In genomic region chr19:18487576-18488402, GRCh38 we compare ENCODE assay signal across 13 cellular contexts. TPM values are rescaled to one million over a fixed set of nuclear protein-coding genes. Genes with fewer than 3 reads are reported as not detected.
DNase-seq lines count a peak whose midpoint lies in the region; ATAC-seq and TF ChIP-seq lines count a peak whose summit lies in the region.
"Had no signal": no experiment of that assay in that cellular context is flagged by ENCODE, and none has a peak within 500 bp of the region (broad histone marks: within the 10 kb centered on the region; RNA-seq: fewer than 3 reads in every experiment).

No MANE protein-coding gene starts in this region.

- in situ Hi-C loops in HAP-1 (cut with MboI; ENCODE audit: low sequenced_read_pairs): no loop called here

- peaks cover 0 to 4% of the 10 kb centered on the region in 2 donors for H3K36me3 Mint-ChIP-seq in CD4-positive, alpha-beta memory T cell
- no peaks in the 10 kb centered on the region for H3K36me3 Mint-ChIP-seq in chondrocyte (ENCODE audit: low read depth)
- H3K36me3 Mint-ChIP-seq: activated CD8-positive, alpha-beta memory T cell treated with anti-CD3 and anti-CD28 coated beads, Interleukin-2, amount 10 ng/mL, durations not matched to agents 7 days and 5 days had no signal

- ATAC-seq in GM21619 (IDR thresholded peaks at IDR 0.05; ENCODE audit: unreplicated experiment): no peak
- ATAC-seq: activated CD8-positive, alpha-beta memory T cell treated with anti-CD3 and anti-CD28 coated beads, Interleukin-2, amount 10 ng/mL, durations not matched to agents 7 days and 5 days; stimulated activated memory B cell treated with anti-CD40 and anti-IgM and Interleukin-4, amounts not matched to agents 10 μg/mL and 1 μg/mL and 100 μg/mL, for 72 hours had no signal

- CTCF ChIA-PET in CD4-positive, alpha-beta memory T cell (lab: Charles Lee; ENCODE audit: partially characterized antibody): interaction anchor here (1.0 to 14.1 kb wide), 4 partner anchors 10 to 359 kb away, joined by 3 to 131 read pairs (median 4); partner anchors contain the start of gene ELL

- H3K27ac Mint-ChIP-seq in CD4-positive, alpha-beta memory T cell: peak overlapping the region; percentile 15 to 90 (median 80)
- H3K27ac Mint-ChIP-seq in chondrocyte (ENCODE audit: unreplicated experiment): peak overlapping the region; percentile 57
- H3K27ac Mint-ChIP-seq: stimulated activated memory B cell treated with anti-CD40 and anti-IgM and Interleukin-4, amounts not matched to agents 10 μg/mL and 1 μg/mL and 100 μg/mL, for 72 hours had no signal

- no peaks in the 10 kb centered on the region for H3K9me3 Mint-ChIP-seq in CD4-positive, alpha-beta memory T cell
- H3K9me3 Mint-ChIP-seq in chondrocyte (ENCODE audit: low read depth): no peaks in the 10 kb centered on the region
- H3K9me3 Mint-ChIP-seq: stimulated activated memory B cell treated with anti-CD40 and anti-IgM and Interleukin-4, amounts not matched to agents 10 μg/mL and 1 μg/mL and 100 μg/mL, for 72 hours had no signal

- TF ChIP-seq CTCF in chondrocyte (IDR thresholded peaks at IDR 0.05) (no peak), neutrophil (IDR thresholded peaks at IDR 0.05) (no peak)

- DNase-seq in CD4-positive, alpha-beta memory T cell: no peak
- DNase-seq in chondrocyte (ENCODE audit: low spot score) (no peak), HAP-1 (ENCODE audit: low spot score in 2 of 2) (no peak), HCEC 1CT (no peak)
- DNase-seq: activated CD8-positive, alpha-beta memory T cell treated with anti-CD3 and anti-CD28 coated beads, Interleukin-2, amount 10 ng/mL, durations not matched to agents 7 days and 5 days; NCI-H2107; NCI-H82; stimulated activated CD4-positive, alpha-beta T cell treated with anti-CD3 and anti-CD28 coated beads, Interleukin-4, amount 100 ng/mL, for 1 hour had no signal

- TF ChIP-seq RAD21 in Ishikawa (IDR thresholded peaks at IDR 0.05; ENCODE audit: low read depth): no peak

- no peak overlapping the region for H3K27ac ChIP-seq in CD4-positive, alpha-beta memory T cell (ENCODE audit: low read depth, low read length)
- peak overlapping the region; percentile 49 for H3K27ac ChIP-seq in neutrophil
- H3K27ac ChIP-seq: HL-60 had no signal

- peak overlapping the region in 3 of 8 donors; percentile 8 to 45 (median 21) for H3K4me3 Mint-ChIP-seq in CD4-positive, alpha-beta memory T cell
- no peak overlapping the region for H3K4me3 Mint-ChIP-seq in chondrocyte (ENCODE audit: unreplicated experiment)
- H3K4me3 Mint-ChIP-seq: activated CD8-positive, alpha-beta memory T cell treated with anti-CD3 and anti-CD28 coated beads, Interleukin-2, amount 10 ng/mL, durations not matched to agents 7 days and 5 days; stimulated activated memory B cell treated with anti-CD40 and anti-IgM and Interleukin-4, amounts not matched to agents 10 μg/mL and 1 μg/mL and 100 μg/mL, for 72 hours had no signal

- H3K4me1 ChIP-seq in CD4-positive, alpha-beta memory T cell (ENCODE audit: insufficient read depth, low read length): peaks cover 79% of the 10 kb centered on the region
- H3K4me1 ChIP-seq in neutrophil (ENCODE audit: control insufficient read depth in 1 of 2, insufficient read depth in 1 of 2, low read depth in 1 of 2, low read length in 1 of 2) (peaks cover 62 to 92% of the 10 kb centered on the region in 2 experiments), HAP-1 (no peaks in the 10 kb centered on the region)

- intact Hi-C loops in CD4-positive, alpha-beta memory T cell (cut with micrococcal nuclease): no loop called here

- POLR2A ChIA-PET in CD4-positive, alpha-beta memory T cell (lab: Charles Lee; ENCODE audit: partially characterized antibody): interaction anchor here (1.1 to 3.8 kb wide), 7 partner anchors 8 to 102 kb away, joined by 3 to 21 read pairs (median 4); no protein-coding TSS in a partner anchor

- no peaks in the 10 kb centered on the region for H3K27me3 ChIP-seq in CD4-positive, alpha-beta memory T cell (ENCODE audit: insufficient read depth, low read length)
- H3K27me3 ChIP-seq in neutrophil (no peaks in the 10 kb centered on the region), HAP-1 (ENCODE audit: low read depth) (no peaks in the 10 kb centered on the region)

- no peaks in the 10 kb centered on the region for H3K36me3 ChIP-seq in CD4-positive, alpha-beta memory T cell (ENCODE audit: insufficient read depth, low read length)
- H3K36me3 ChIP-seq in neutrophil (no peaks in the 10 kb centered on the region), HAP-1 (replicated peaks) (no peaks in the 10 kb centered on the region)

- peaks cover 31 to 94% (median 69%) of the 10 kb centered on the region in 4 donors for H3K4me1 Mint-ChIP-seq in CD4-positive, alpha-beta memory T cell
- peaks cover 47% of the 10 kb centered on the region for H3K4me1 Mint-ChIP-seq in chondrocyte (ENCODE audit: low read depth)

- no peak overlapping the region for H3K4me3 ChIP-seq in CD4-positive, alpha-beta memory T cell (ENCODE audit: low read length in 2 of 2)
- no peak overlapping the region for H3K4me3 ChIP-seq in neutrophil (ENCODE audit: low read depth in 1 of 2, low read length in 1 of 2)
- no peak overlapping the region for H3K4me3 ChIP-seq in HAP-1

- H3K9me3 ChIP-seq in CD4-positive, alpha-beta memory T cell (ENCODE audit: control insufficient read depth in 1 of 2, low read length in 2 of 2): no peaks in the 10 kb centered on the region
- H3K9me3 ChIP-seq in neutrophil: no peaks in the 10 kb centered on the region
- H3K9me3 ChIP-seq in HAP-1: no peaks in the 10 kb centered on the region

- H3K27me3 Mint-ChIP-seq in CD4-positive, alpha-beta memory T cell: no peaks in the 10 kb centered on the region
- H3K27me3 Mint-ChIP-seq in chondrocyte (ENCODE audit: low read depth): no peaks in the 10 kb centered on the region
- H3K27me3 Mint-ChIP-seq: activated CD8-positive, alpha-beta memory T cell treated with anti-CD3 and anti-CD28 coated beads, Interleukin-2, amount 10 ng/mL, durations not matched to agents 7 days and 5 days; stimulated activated memory B cell treated with anti-CD40 and anti-IgM and Interleukin-4, amounts not matched to agents 10 μg/mL and 1 μg/mL and 100 μg/mL, for 72 hours had no signal

- no peak for TF ChIP-seq EP300 in Ishikawa (IDR thresholded peaks at IDR 0.05; ENCODE audit: borderline replicate concordance)

TF ChIP-seq in Ishikawa, 13 proteins besides CTCF, POLR2A, EP300 and RAD21:
- peak; percentile 66 for TF ChIP-seq MAX (IDR thresholded peaks at IDR 0.05)
- TF ChIP-seq, protein P1, sequence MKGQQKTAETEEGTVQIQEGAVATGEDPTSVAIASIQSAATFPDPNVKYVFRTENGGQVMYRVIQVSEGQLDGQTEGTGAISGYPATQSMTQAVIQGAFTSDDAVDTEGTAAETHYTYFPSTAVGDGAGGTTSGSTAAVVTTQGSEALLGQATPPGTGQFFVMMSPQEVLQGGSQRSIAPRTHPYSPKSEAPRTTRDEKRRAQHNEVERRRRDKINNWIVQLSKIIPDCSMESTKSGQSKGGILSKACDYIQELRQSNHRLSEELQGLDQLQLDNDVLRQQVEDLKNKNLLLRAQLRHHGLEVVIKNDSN (IDR thresholded peaks at IDR 0.05): peak; percentile 37; the same call in 1 of the 2 replicates
- TF ChIP-seq CREB1 (IDR thresholded peaks at IDR 0.05; ENCODE audit: low read depth): no peak
- TF ChIP-seq YY1 (IDR thresholded peaks at IDR 0.05; ENCODE audit: low read depth): no peak
TF ChIP-seq in Ishikawa: peak in this region for 2.

RNA-seq across cellular contexts. Expression of gene ELL, which starts 34.1 kb away (rescaled TPM):
- total RNA-seq in CD4-positive, alpha-beta memory T cell: 10 to 100 TPM; 34.9 to 35.9 TPM
- polyA plus RNA-seq in CD4-positive, alpha-beta memory T cell: 10 to 100 TPM in 1 of 2 donors, 1 to 10 TPM in 1; 6.5 to 16.7 TPM
- total RNA-seq in chondrocyte: 12.4 to 14.0 TPM (median 13.0 TPM) in 3 replicates

RNA-seq across cellular contexts. Expression of gene ISYNA1, which starts 49.9 kb away (rescaled TPM):
- total RNA-seq in CD4-positive, alpha-beta memory T cell: 10 to 100 TPM; 37.1 to 43.2 TPM
- polyA plus RNA-seq in CD4-positive, alpha-beta memory T cell: 10 to 100 TPM; 27.5 to 36.3 TPM
- total RNA-seq in chondrocyte: 56.5 to 213 TPM (median 208 TPM) in 3 replicates

RNA-seq across cellular contexts. Expression of gene FKBP8, which starts 55.6 kb away (rescaled TPM):
- total RNA-seq in CD4-positive, alpha-beta memory T cell: 100 to 1,000 TPM; 231 to 249 TPM
- 100 to 1,000 TPM in 1 of 2 donors, 10 to 100 TPM in 1; 82.4 to 130 TPM for polyA plus RNA-seq in CD4-positive, alpha-beta memory T cell
- 168 to 192 TPM (median 190 TPM) in 3 replicates for total RNA-seq in chondrocyte
